Comparison of ENCODE assay signal across 14 cellular contexts in genomic region chr3:67706934-67707333, GRCh38.
"Had no signal": no experiment of that assay in that cellular context is flagged by ENCODE, and none has a peak within 500 bp of the region (broad histone marks: within the 10 kb centered on the region; RNA-seq: fewer than 3 reads in every experiment).

No MANE protein-coding gene starts in this region.

- H3K9me3 Mint-ChIP-seq: activated T-cell treated with anti-CD3 and anti-CD28 coated beads, Interleukin-2, amount 50 U/mL, for 24 hours had no signal

- H3K27ac ChIP-seq: left lung, neutrophil, upper lobe of right lung had no signal

- DNase-seq: activated CD4-positive, alpha-beta T cell treated with anti-CD3 and anti-CD28 coated beads for 1 hour; activated CD4-positive, alpha-beta T cell treated with anti-CD3 and anti-CD28 coated beads, Interleukin-2, amount 50 U/mL, for 48 hours; activated CD8-positive, alpha-beta memory T cell treated with anti-CD3 and anti-CD28 coated beads, Interleukin-2, amount 10 ng/mL, durations not matched to agents 7 days and 5 days; activated effector memory CD4-positive, alpha-beta T cell treated with Interleukin-2 at 50 U/mL for 16 hours; activated T-cell treated with anti-CD3 and anti-CD28 coated beads, Interleukin-2, amount 50 U/mL, for 24 hours; central memory CD4-positive, alpha-beta T cell; dermis blood vessel endothelial cell; foreskin fibroblast; left lung; right cardiac atrium; stimulated activated CD4-positive, alpha-beta T cell treated with anti-CD3 and anti-CD28 coated beads, Interleukin-12 subunit alpha, Interleukin-12 subunit beta, amount 100 ng/mL, for 4 hours; T-helper 9 cell; upper lobe of right lung had no signal

- H3K27me3 ChIP-seq: left lung, neutrophil, upper lobe of right lung had no signal

- H3K4me1 ChIP-seq: left lung, upper lobe of right lung had no signal

- H3K36me3 Mint-ChIP-seq: activated CD8-positive, alpha-beta memory T cell treated with anti-CD3 and anti-CD28 coated beads, Interleukin-2, amount 10 ng/mL, durations not matched to agents 7 days and 5 days had no signal

- H3K36me3 ChIP-seq: left lung, neutrophil, upper lobe of right lung had no signal

- H3K4me3 Mint-ChIP-seq: activated CD8-positive, alpha-beta memory T cell treated with anti-CD3 and anti-CD28 coated beads, Interleukin-2, amount 10 ng/mL, durations not matched to agents 7 days and 5 days; activated T-cell treated with anti-CD3 and anti-CD28 coated beads, Interleukin-2, amount 50 U/mL, for 24 hours had no signal

- H3K4me1 Mint-ChIP-seq: activated CD8-positive, alpha-beta memory T cell treated with anti-CD3 and anti-CD28 coated beads, Interleukin-2, amount 10 ng/mL, durations not matched to agents 7 days and 5 days had no signal

- H3K4me3 ChIP-seq: left lung, upper lobe of right lung had no signal

- H3K9me3 ChIP-seq: left lung, neutrophil, upper lobe of right lung had no signal

- H3K27me3 Mint-ChIP-seq: activated CD8-positive, alpha-beta memory T cell treated with anti-CD3 and anti-CD28 coated beads, Interleukin-2, amount 10 ng/mL, durations not matched to agents 7 days and 5 days; activated T-cell treated with anti-CD3 and anti-CD28 coated beads, Interleukin-2, amount 50 U/mL, for 24 hours had no signal

- H3K27ac Mint-ChIP-seq: activated CD8-positive, alpha-beta memory T cell treated with anti-CD3 and anti-CD28 coated beads, Interleukin-2, amount 10 ng/mL, durations not matched to agents 7 days and 5 days; activated T-cell treated with anti-CD3 and anti-CD28 coated beads, Interleukin-2, amount 50 U/mL, for 24 hours had no signal

- ATAC-seq: activated CD8-positive, alpha-beta memory T cell treated with anti-CD3 and anti-CD28 coated beads, Interleukin-2, amount 10 ng/mL, durations not matched to agents 7 days and 5 days; left lung; right cardiac atrium; upper lobe of right lung had no signal
